In genomic region chr11:3170756-3171670, GRCh38 we compare ENCODE assay signal across 1 cellular context.
TF ChIP-seq lines count a peak whose summit lies in the region.

No MANE protein-coding gene starts in this region.

TF ChIP-seq in GM23338, 12 proteins besides CTCF, POLR2A, EP300 and RAD21:
- no peak for TF ChIP-seq EZH2phosphoT487 (IDR thresholded peaks at IDR 0.05; ENCODE audit: unreplicated experiment)
- TF ChIP-seq EZH2 (IDR thresholded peaks at IDR 0.05; ENCODE audit: low read depth, unreplicated experiment): no peak
- no peak for TF ChIP-seq ZNF331 (CRISPR knock-in tag; IDR thresholded peaks at IDR 0.05; ENCODE audit: low read depth)
- no peak for TF ChIP-seq CREB1 (CRISPR knock-in tag; IDR thresholded peaks at IDR 0.05; ENCODE audit: low read depth)
- TF ChIP-seq ETS1 (IDR thresholded peaks at IDR 0.05): no peak
- no peak for TF ChIP-seq ZNF114 (CRISPR knock-in tag; IDR thresholded peaks at IDR 0.05)
- no peak for TF ChIP-seq STAT1 (IDR thresholded peaks at IDR 0.05; ENCODE audit: unreplicated experiment)
- TF ChIP-seq ZNF462 (CRISPR knock-in tag; IDR thresholded peaks at IDR 0.05): no peak
- TF ChIP-seq POLR2AphosphoS5 (IDR thresholded peaks at IDR 0.05; ENCODE audit: low read depth): no peak
- TF ChIP-seq NANOG (IDR thresholded peaks at IDR 0.05; ENCODE audit: borderline replicate concordance): no peak
- no peak for TF ChIP-seq JUNB (IDR thresholded peaks at IDR 0.05; ENCODE audit: unreplicated experiment)
- no peak for TF ChIP-seq REST (IDR thresholded peaks at IDR 0.05; ENCODE audit: unreplicated experiment)
